ENCODE assay signal across 13 cellular contexts in genomic region chr2:202031261-202031986, GRCh38. TPM values are rescaled to one million over a fixed set of nuclear protein-coding genes. Genes with fewer than 3 reads are reported as not detected.
DNase-seq lines count a peak whose midpoint lies in the region; ATAC-seq and TF ChIP-seq lines count a peak whose summit lies in the region.
"Had no signal": no experiment of that assay in that cellular context is flagged by ENCODE, and none has a peak within 500 bp of the region (broad histone marks: within the 10 kb centered on the region; RNA-seq: fewer than 3 reads in every experiment).

No MANE protein-coding gene starts in this region.

- no peaks in the 10 kb centered on the region for H3K36me3 ChIP-seq in hepatocyte (replicated peaks; ENCODE audit: insufficient read depth, low read depth)
- H3K36me3 ChIP-seq in mucosa of descending colon (ENCODE audit: low read depth): no peaks in the 10 kb centered on the region
- no peaks in the 10 kb centered on the region for H3K36me3 ChIP-seq in BE2C
- H3K36me3 ChIP-seq: Peyer's patch had no signal

- no peak overlapping the region for H2AK5ac ChIP-seq in H9 (ENCODE audit: insufficient read length, low read length)

- H3K27ac ChIP-seq in H9 (ENCODE audit: insufficient read length, low read depth, low read length) (peak overlapping the region; percentile 89), hepatocyte (peak overlapping the region; percentile 98)
- H3K27ac ChIP-seq: VCaP had no signal

- peak overlapping the region; percentile 35 for H2BK12ac ChIP-seq in H9 (ENCODE audit: insufficient read length, low read depth, low read length)

- ATAC-seq in T-helper 17 cell (no peak), mucosa of descending colon (no peak), GM18519 (IDR thresholded peaks at IDR 0.05; ENCODE audit: low FRiP score, unreplicated experiment) (no peak)

- no peak overlapping the region for H4K5ac ChIP-seq in H9 (ENCODE audit: insufficient read length, low read depth, low read length)

- H3K4me1 ChIP-seq in H9 (ENCODE audit: insufficient read depth, low read length): peaks cover 7% of the 10 kb centered on the region; the same call in 1 of the 2 replicates
- H3K4me1 ChIP-seq in hepatocyte (ENCODE audit: insufficient read depth): peaks cover 3% of the 10 kb centered on the region
- peaks cover 17% of the 10 kb centered on the region for H3K4me1 ChIP-seq in mucosa of descending colon (ENCODE audit: low read depth)
- H3K4me1 ChIP-seq in BE2C: 0 out of 2 replicates have a peak, but pooled peaks cover 3% of the 10 kb centered on the region

- H4K91ac ChIP-seq in H9 (ENCODE audit: insufficient read length, low read depth, low read length): no peak overlapping the region

- H3K14ac ChIP-seq in H9 (ENCODE audit: insufficient read depth, low read length): no peak overlapping the region

- peaks cover 0 to 4% of the 10 kb centered on the region in 2 experiments; a peak in 2 of 5 replicates for H3K9me3 Mint-ChIP-seq in H9

- H3K4me1 Mint-ChIP-seq in H9 (peaks cover 31 to 46% of the 10 kb centered on the region in 2 experiments), T-helper 17 cell (peaks cover 11% of the 10 kb centered on the region)

- no peak overlapping the region for H3K23ac ChIP-seq in H9 (ENCODE audit: insufficient read length, low read depth, low read length)

- H3K56ac ChIP-seq in H9 (ENCODE audit: insufficient read length, low read depth, low read length): no peak overlapping the region

- H3K4me3 ChIP-seq in hepatocyte (no peak overlapping the region), skeletal muscle cell (ENCODE audit: low read depth, low read length) (peak overlapping the region; percentile 78), mucosa of descending colon (no peak overlapping the region), BE2C (ENCODE audit: low read depth, low read length) (no peak overlapping the region)

- peaks cover 2% of the 10 kb centered on the region; the same call in 1 of the 2 replicates for H3K27me3 ChIP-seq in H9 (ENCODE audit: insufficient read depth, low read length)
- H3K27me3 ChIP-seq in hepatocyte: no peaks in the 10 kb centered on the region
- H3K27me3 ChIP-seq in BE2C: 0 out of 2 replicates have a peak, but pooled peaks cover 7% of the 10 kb centered on the region
- H3K27me3 ChIP-seq: Peyer's patch had no signal

- H3K27ac Mint-ChIP-seq in H9 (peak overlapping the region; percentile 61 to 100 (median 100)), T-helper 17 cell (peak overlapping the region; percentile 49)

- peaks cover 27% of the 10 kb centered on the region; the same call in 1 of the 2 replicates for H3K79me2 ChIP-seq in H9 (ENCODE audit: insufficient read depth, low read length)
- H3K79me2 ChIP-seq in hepatocyte: peaks cover 19% of the 10 kb centered on the region

- no peak overlapping the region for H2BK20ac ChIP-seq in H9 (ENCODE audit: low read depth, low read length, poor library complexity, severe bottlenecking)

- peak overlapping the region; percentile 22 for H3K9ac ChIP-seq in H9 (ENCODE audit: extremely low read depth, insufficient read length, low read length)

- H3K4me3 Mint-ChIP-seq in H9: peak overlapping the region in 1 of 2 experiments; percentile 99; a peak in 4 of 5 replicates
- H3K4me3 Mint-ChIP-seq in T-helper 17 cell: peak overlapping the region; percentile 95

- WGBS in H9 (ENCODE audit: extremely low coverage, insufficient read length, low lambda C conversion rate): no CpG with 5 or more reads among the region's 5 CpGs
- 40% methylated on average over 5 of the region's 5 CpGs for WGBS in hepatocyte (ENCODE audit: low lambda C conversion rate, missing lambda C conversion rate)

- no peak overlapping the region for H2BK15ac ChIP-seq in H9 (ENCODE audit: low read depth, low read length)

- no peak overlapping the region for H2BK5ac ChIP-seq in H9 (ENCODE audit: insufficient read length, low read length)

- DNase-seq in H9: no peak
- DNase-seq in T-helper 17 cell: no peak
- no peak for DNase-seq in hepatocyte (ENCODE audit: low spot score)
- no peak for DNase-seq in skeletal muscle cell (ENCODE audit: low read depth)
- DNase-seq in erythroblast (lab: John Stamatoyannopoulos, UW): no peak
- no peak for DNase-seq in mucosa of descending colon
- DNase-seq in BE2C: no peak
- DNase-seq: activated gamma-delta T cell; DND-41; effector CD4-positive, alpha-beta T cell; Peyer's patch had no signal

- H3K4ac ChIP-seq in H9 (ENCODE audit: low read depth, low read length): no peak overlapping the region

- peaks cover 8% of the 10 kb centered on the region for H3K23me2 ChIP-seq in H9 (ENCODE audit: insufficient read length, low read depth, low read length, poor library complexity, severe bottlenecking)

- peaks cover 3% of the 10 kb centered on the region; the same call in 1 of the 2 replicates for H3K27me3 Mint-ChIP-seq in H9 (ENCODE audit: low read depth)
- peaks cover 19% of the 10 kb centered on the region for H3K27me3 Mint-ChIP-seq in T-helper 17 cell

- H3K9me2 ChIP-seq in hepatocyte (replicated peaks; ENCODE audit: insufficient read depth): no peaks in the 10 kb centered on the region

- intact Hi-C loops in mucosa of descending colon (cut with DNase I, micrococcal nuclease): loop anchor here in 1 of 2 donors (10.0 kb wide), 1 partner anchor 143 kb away; no protein-coding TSS in a partner anchor

- TF ChIP-seq POLR2A in erythroblast (IDR thresholded peaks at IDR 0.05; ENCODE audit: low read length): no peak

- no peak overlapping the region for H3T11ph ChIP-seq in H9 (ENCODE audit: low read length)

- TF ChIP-seq CTCF in H9 (conservative IDR thresholded peaks at IDR 0.05) (no peak), hepatocyte (IDR thresholded peaks at IDR 0.05; ENCODE audit: poor library complexity) (no peak), mucosa of descending colon (IDR thresholded peaks at IDR 0.05) (no peak), BE2C (IDR thresholded peaks at IDR 0.05; ENCODE audit: low read depth, low read length) (no peak)

- H3K4me2 ChIP-seq in H9 (ENCODE audit: insufficient read depth, insufficient read length, low read length) (peak overlapping the region; percentile 40), hepatocyte (peak overlapping the region; percentile 89)

- H3K79me1 ChIP-seq in H9 (ENCODE audit: insufficient read depth, low read depth, low read length, poor library complexity, severe bottlenecking): no peaks in the 10 kb centered on the region

- no peak overlapping the region for H4K8ac ChIP-seq in H9 (replicated peaks; ENCODE audit: insufficient read length, low read depth, low read length)

- H2AFZ ChIP-seq in H9 (ENCODE audit: low read length) (no peak overlapping the region), hepatocyte (no peak overlapping the region)

- peaks cover 0 to 6% (median 5%) of the 10 kb centered on the region in 3 experiments; a peak in 5 of 7 replicates for H3K36me3 Mint-ChIP-seq in H9 (ENCODE audit: insufficient read depth in 1 of 3, low read depth in 3 of 3)
- no peaks in the 10 kb centered on the region for H3K36me3 Mint-ChIP-seq in T-helper 17 cell (ENCODE audit: low read depth)

- H3K18ac ChIP-seq in H9 (ENCODE audit: insufficient read length, low read depth, low read length): no peak overlapping the region

- H3K9me3 ChIP-seq in H9 (ENCODE audit: control insufficient read depth, low read depth, low read length) (no peaks in the 10 kb centered on the region), T-helper 17 cell (ENCODE audit: control insufficient read depth, low read length, poor library complexity, severe bottlenecking) (no peaks in the 10 kb centered on the region), hepatocyte (ENCODE audit: low read depth) (no peaks in the 10 kb centered on the region), mucosa of descending colon (no peaks in the 10 kb centered on the region), BE2C (no peaks in the 10 kb centered on the region)
- H3K9me3 ChIP-seq: Peyer's patch had no signal

- no peaks in the 10 kb centered on the region for H4K20me1 ChIP-seq in H9 (ENCODE audit: control insufficient read depth, insufficient read depth, insufficient read length)
- H4K20me1 ChIP-seq in hepatocyte (ENCODE audit: insufficient read depth, poor library complexity, severe bottlenecking): peaks cover 20% of the 10 kb centered on the region

- no peak overlapping the region for H2BK120ac ChIP-seq in H9 (ENCODE audit: low read depth, low read length, poor library complexity, severe bottlenecking)

RNA-seq across cellular contexts. Expression of gene FZD7, which starts 2.2 kb away (rescaled TPM):
- 302 and 309 TPM in 2 replicates for total RNA-seq in H9 (2021)
- total RNA-seq in T-helper 17 cell: under 1 TPM; 0.30 to 0.31 TPM
- total RNA-seq in hepatocyte: 28.3 and 31.2 TPM in 2 replicates
- 13.4 and 15.4 TPM in 2 replicates for polyA plus RNA-seq in hepatocyte
- 10 to 100 TPM in 1 of 3 donors, 1 to 10 TPM in 2; 4.8 to 84.3 (median 5.9) TPM for total RNA-seq in mucosa of descending colon
- polyA plus RNA-seq in BE2C (2012; ENCODE audit: insufficient read depth, insufficient read length, low read depth): 27.4 TPM

RNA-seq across cellular contexts. Expression of gene KIAA2012, which starts 41.6 kb away (rescaled TPM):
- not detected in 2 replicates for total RNA-seq in H9 (2021)
- not detected for total RNA-seq in T-helper 17 cell
- 0.27 TPM in 1 of 2 replicates, not detected in the other for total RNA-seq in hepatocyte
- 0.05 TPM in 1 of 2 replicates, not detected in the other for polyA plus RNA-seq in hepatocyte
- under 1 TPM in 2 of 3 donors, not detected in 1; 0.13 to 0.14 TPM for total RNA-seq in mucosa of descending colon
- polyA plus RNA-seq in BE2C (2012; ENCODE audit: insufficient read depth, insufficient read length, low read depth): 0.43 TPM

Comparison
In these comparisons a context has a peak if more than half of its experiments do, and no peak if none do; other contexts are left out.
1. RNA of gene FZD7, which starts 2.2 kb away (total RNA-seq): 302 to 309 TPM in H9, 28.3 to 31.2 TPM in hepatocyte and 4.8 to 84.3 TPM in mucosa of descending colon; 0.30 to 0.31 TPM in T-helper 17 cell; every median in the first group is over 4 times any median in the second.